Comparison of ENCODE assay signal across 2 cellular contexts in the genomic region with DNA sequence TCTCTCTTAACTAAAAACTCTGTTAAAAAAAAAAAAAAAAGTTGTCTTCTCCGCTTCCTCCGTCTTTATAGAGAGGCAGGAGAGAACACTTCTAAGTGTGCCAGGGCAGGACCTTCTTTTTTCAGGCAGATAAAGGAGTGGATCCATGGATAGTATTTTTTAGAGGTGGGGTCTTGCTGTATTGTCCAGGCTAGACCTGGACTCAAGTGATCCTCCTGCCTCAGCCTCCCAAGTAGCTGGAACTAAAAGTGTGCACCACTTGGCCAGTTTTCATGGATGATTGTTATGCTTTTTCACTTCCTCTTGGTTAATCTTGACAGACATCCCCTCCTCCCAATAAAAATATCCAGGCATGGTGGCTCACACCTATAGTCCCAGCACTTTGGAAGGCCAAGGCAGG.
TF ChIP-seq lines count a peak whose summit lies in the region.

No MANE protein-coding gene starts in this region.

TF ChIP-seq in HEK293, 187 proteins besides CTCF, POLR2A, EP300 and RAD21:
- no peak for TF ChIP-seq ZNF140 (tag by site-specific recombination; IDR thresholded peaks at IDR 0.05)
- peak; percentile 48; the same call in 1 of the 2 replicates for TF ChIP-seq ZNF121 (tag by site-specific recombination; IDR thresholded peaks at IDR 0.05)
- TF ChIP-seq MZF1 (tag by site-specific recombination; IDR thresholded peaks at IDR 0.05; ENCODE audit: borderline replicate concordance), result no peak
- no peak for TF ChIP-seq WT1 (tag by site-specific recombination; IDR thresholded peaks at IDR 0.05)
- TF ChIP-seq OSR2 (tag by site-specific recombination; IDR thresholded peaks at IDR 0.05), result no peak

TF ChIP-seq in endothelial cell of umbilical vein, 7 proteins besides CTCF, POLR2A, EP300 and RAD21:
- TF ChIP-seq JUN (IDR thresholded peaks at IDR 0.05; ENCODE audit: borderline replicate concordance, insufficient read depth, insufficient read length, low read depth), result no peak
- TF ChIP-seq FOS (IDR thresholded peaks at IDR 0.05; ENCODE audit: borderline replicate concordance, insufficient read depth, low read length), result no peak
- no peak for TF ChIP-seq POLR2AphosphoS5 (IDR thresholded peaks at IDR 0.05; ENCODE audit: insufficient read depth, low read depth, low read length)
